ENCODE assay signal across 9 cellular contexts in the genomic region with DNA sequence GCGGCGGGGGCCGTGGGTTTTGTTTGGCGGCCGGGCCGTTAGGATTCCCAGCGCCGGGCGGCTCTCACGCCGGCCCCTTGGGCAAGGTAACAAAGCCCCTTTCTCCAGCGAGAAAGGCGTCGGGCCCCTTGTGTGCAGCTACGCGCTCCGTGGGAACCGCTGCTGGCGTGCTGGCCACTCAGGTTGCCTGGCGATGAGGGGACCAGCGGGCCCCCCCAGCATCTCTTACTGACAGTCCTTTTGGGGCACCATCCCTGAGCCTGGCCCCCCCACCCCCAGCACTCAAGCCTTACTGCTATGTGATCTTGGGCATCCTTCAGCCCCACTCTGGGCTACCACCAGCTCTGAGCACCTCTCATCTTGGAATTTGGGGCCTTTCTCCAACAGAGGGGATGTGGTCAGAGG. TPM values are rescaled to one million over a fixed set of nuclear protein-coding genes. Genes with fewer than 3 reads are reported as not detected.
A peak's percentile ranks its signal among the peaks of the same experiment; 100 is the strongest.
DNase-seq lines count a peak whose midpoint lies in the region; ATAC-seq and TF ChIP-seq lines count a peak whose summit lies in the region.
"Had no signal": no experiment of that assay in that cellular context is flagged by ENCODE, and none has a peak within 500 bp of the region (broad histone marks: within the 10 kb centered on the region; RNA-seq: fewer than 3 reads in every experiment).

No MANE protein-coding gene starts in this region.

- intact Hi-C loops in esophagus muscularis mucosa (cut with DNase I) = no loop called here

- ATAC-seq in T-cell (replicated peaks in 1 of 4) (no peak), GM21737 (IDR thresholded peaks at IDR 0.05; ENCODE audit: unreplicated experiment) (no peak)

- peak overlapping the region; percentile 22 for H3K9ac ChIP-seq in rectal smooth muscle tissue (ENCODE audit: low read length)

- POLR2A ChIA-PET in T-cell (lab: Charles Lee) = interaction anchor here in 1 of 2 donors (1.5 kb wide), 1 partner anchor 13 kb away, joined by 4 read pairs; no protein-coding TSS in a partner anchor

- H3K36me3 Mint-ChIP-seq in T-cell = peaks cover 16% of the 10 kb centered on the region

- DNase-seq in Daoy (ENCODE audit: low read depth) (peak; percentile 54), T-cell (peak in 1 of 34 experiments; percentile 28), esophagus muscularis mucosa (ENCODE audit: extremely low spot score) (no peak), kidney glomerular epithelial cell (lab: John Stamatoyannopoulos, UW) (no peak), NCI-H2081 treated with DMSO at 0.1 percent for 48 hours (lab: John Stamatoyannopoulos, UW) (no peak), NOMO-1 treated with DMSO at 0.1 percent for 48 hours (lab: John Stamatoyannopoulos, UW; ENCODE audit: unreplicated experiment) (no peak)
- DNase-seq: NCI-H774 had no signal

- H3K27me3 Mint-ChIP-seq in T-cell = no peaks in the 10 kb centered on the region

- H3K4me3 Mint-ChIP-seq in T-cell = peak overlapping the region; percentile 94 to 99 (median 97)

- no peak for TF ChIP-seq CTCF in esophagus muscularis mucosa (IDR thresholded peaks at IDR 0.05)

- H3K9me3 Mint-ChIP-seq in T-cell = no peaks in the 10 kb centered on the region

- peak overlapping the region; percentile 62 to 71 (median 64) for H3K4me3 ChIP-seq in esophagus muscularis mucosa
- peak overlapping the region; percentile 78 for H3K4me3 ChIP-seq in rectal smooth muscle tissue (ENCODE audit: low read length)

- no peak for TF ChIP-seq POLR2A in esophagus muscularis mucosa (IDR thresholded peaks at IDR 0.05; ENCODE audit: low read depth)

- H3K36me3 ChIP-seq in esophagus muscularis mucosa (peaks cover 0 to 13% (median 9%) of the 10 kb centered on the region in 4 donors), rectal smooth muscle tissue (ENCODE audit: control insufficient read depth, insufficient read depth, low read length) (no peaks in the 10 kb centered on the region)

- CTCF ChIA-PET in T-cell (lab: Charles Lee) = no interaction called here

- H3K4me1 ChIP-seq in esophagus muscularis mucosa (peaks cover 51 to 80% (median 72%) of the 10 kb centered on the region in 4 donors), rectal smooth muscle tissue (ENCODE audit: control insufficient read depth, insufficient read depth, low read length) (peaks cover 4% of the 10 kb centered on the region)

- H3K27me3 ChIP-seq in esophagus muscularis mucosa = peaks cover 0 to 81% (median 41%) of the 10 kb centered on the region in 4 donors
- H3K27me3 ChIP-seq in rectal smooth muscle tissue (ENCODE audit: control insufficient read depth, insufficient read depth, low read length) = peaks cover 21% of the 10 kb centered on the region

- H3K4me1 Mint-ChIP-seq in T-cell = peaks cover 33 to 49% (median 45%) of the 10 kb centered on the region in 3 donors

- H3K9me3 ChIP-seq in esophagus muscularis mucosa = no peaks in the 10 kb centered on the region

- WGBS in esophagus muscularis mucosa = no CpG with 5 or more reads among the region's 21 CpGs

- peak overlapping the region; percentile 91 to 94 for H3K27ac Mint-ChIP-seq in T-cell

- peak overlapping the region in 3 of 4 donors; percentile 23 to 56 (median 40) for H3K27ac ChIP-seq in esophagus muscularis mucosa (replicated peaks in 1 of 4)
- no peak overlapping the region for H3K27ac ChIP-seq in rectal smooth muscle tissue (ENCODE audit: low read depth, low read length)

- TF ChIP-seq EP300 in esophagus muscularis mucosa (IDR thresholded peaks at IDR 0.05) = no peak

RNA-seq across cellular contexts. Expression of a gene that starts 1.8 kb away (rescaled TPM):
- total RNA-seq in Daoy (2014; rRNA removed; shearing (Covaris generic)) = 16.1 and 24.2 TPM in 2 replicates
- total RNA-seq in T-cell = 100 to 1,000 TPM; 110 to 198 (median 182) TPM
- total RNA-seq in esophagus muscularis mucosa = 10 to 100 TPM in 1 of 4 donors, 1 to 10 TPM in 3; 6.1 to 10.7 (median 8.3) TPM

RNA-seq across cellular contexts. Expression of a gene that starts 34.0 kb away (rescaled TPM):
- 42.6 and 59.9 TPM in 2 replicates for total RNA-seq in Daoy (2014; rRNA removed; shearing (Covaris generic))
- total RNA-seq in T-cell (10 to 100 TPM; 23.6 to 46.2 (median 43.1) TPM), esophagus muscularis mucosa (10 to 100 TPM; 22.0 to 43.8 (median 32.7) TPM)

RNA-seq across cellular contexts. Expression of a gene that starts 37.4 kb away (rescaled TPM):
- 7.6 and 11.3 TPM in 2 replicates for total RNA-seq in Daoy (2014; rRNA removed; shearing (Covaris generic))
- total RNA-seq in T-cell = 10 to 100 TPM in 1 of 5 donors, 1 to 10 TPM in 4; 4.5 to 11.7 (median 8.0) TPM
- total RNA-seq in esophagus muscularis mucosa = 10 to 100 TPM; 13.0 to 22.4 (median 18.0) TPM

RNA-seq across cellular contexts. Expression of a gene that starts 45.1 kb away (rescaled TPM):
- not detected in 2 replicates for total RNA-seq in Daoy (2014; rRNA removed; shearing (Covaris generic))
- total RNA-seq in T-cell (not detected), esophagus muscularis mucosa (not detected)
